8 cellular contexts compared by ENCODE assay signal in the genomic region with DNA sequence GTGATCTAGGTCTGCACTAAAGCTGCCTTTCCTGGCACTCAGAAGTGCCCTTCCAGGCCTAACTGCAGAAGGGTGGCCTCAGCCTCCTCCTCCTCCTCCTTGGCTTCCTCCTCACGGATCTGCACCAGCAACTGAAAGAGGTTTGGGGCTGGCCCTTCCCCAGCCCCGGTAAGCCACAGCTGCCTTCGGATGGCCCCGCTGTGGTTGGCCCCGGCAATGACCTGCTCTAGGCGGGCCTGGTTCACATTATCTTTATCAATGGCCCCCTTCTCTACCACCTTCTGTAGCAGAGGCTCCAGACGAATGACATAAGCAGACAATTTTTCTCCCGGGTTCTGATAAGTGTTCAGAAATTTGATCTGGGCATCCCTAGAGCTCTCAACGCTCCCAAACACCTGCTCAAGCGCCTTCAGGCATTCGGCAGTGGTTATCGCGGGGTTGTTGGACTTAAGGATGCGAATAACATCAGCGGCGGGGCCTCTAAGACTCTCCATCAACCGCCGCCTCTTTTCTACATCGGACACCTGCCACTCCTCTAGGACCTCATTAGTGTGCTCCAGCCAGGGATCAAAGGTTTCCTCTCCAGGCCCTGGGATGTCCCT. TPM values are rescaled to one million over a fixed set of nuclear protein-coding genes. Genes with fewer than 3 reads are reported as not detected.
DNase-seq lines count a peak whose midpoint lies in the region; ATAC-seq and TF ChIP-seq lines count a peak whose summit lies in the region.

No MANE protein-coding gene starts in this region.

- TF ChIP-seq POLR2A in IMR-90 (IDR thresholded peaks at IDR 0.05; ENCODE audit: low read depth, low read length) = no peak
- TF ChIP-seq POLR2A in transverse colon (IDR thresholded peaks at IDR 0.05) = no peak

- dilution Hi-C loops in IMR-90 (cut with HindIII; ENCODE audit: low sequenced_read_pairs, unreplicated experiment) = no loop called here

- BruUV-seq in IMR-90 (replicated peaks; lab: Mats Ljungman, UMichigan) = no TSS peak

- peak overlapping the region; percentile 100 for H3K23ac ChIP-seq in IMR-90 (ENCODE audit: low read depth, low read length)

- intact Hi-C loops in IMR-90 (cut with micrococcal nuclease) = no loop called here
- intact Hi-C loops in transverse colon (cut with DNase I; ENCODE audit: low total_unique reads) = no loop called here

- peaks cover 40% of the 10 kb centered on the region for H4K20me1 ChIP-seq in IMR-90 (ENCODE audit: insufficient read depth, low read length)

- CTCF ChIA-PET in IMR-90 (lab: Yijun Ruan, JAX) = interaction anchor here (0.6 kb wide), 1 partner anchor 13 kb away, joined by 3 read pairs; no protein-coding TSS in a partner anchor

- H3K4me1 ChIP-seq in IMR-90 (ENCODE audit: control insufficient read depth, insufficient read depth, low read length) (peaks cover 10% of the 10 kb centered on the region), mucosa of stomach (ENCODE audit: control insufficient read depth, insufficient read depth, low read length) (peaks cover 20% of the 10 kb centered on the region), transverse colon (peaks cover 6 to 26% (median 11%) of the 10 kb centered on the region in 4 donors)

- DNase-seq in G401 (ENCODE audit: low spot score) = peak; percentile 60
- peak; percentile 27 for DNase-seq in IMR-90
- peak; percentile 3 for DNase-seq in SKM-1 treated with dmso at 0.1 percent for 144 hours (lab: John Stamatoyannopoulos, UW; ENCODE audit: unreplicated experiment)
- DNase-seq in coronary artery (ENCODE audit: low spot score) = peak; percentile 76
- DNase-seq in transverse colon = no peak
- no peak for DNase-seq in RPMI8226

- H3K9ac ChIP-seq in IMR-90 (ENCODE audit: low read depth, low read length) = peak overlapping the region; percentile 93
- peak overlapping the region; percentile 74 for H3K9ac ChIP-seq in mucosa of stomach (ENCODE audit: low read length)

- H3K56ac ChIP-seq in IMR-90 (ENCODE audit: extremely low read depth, insufficient read depth, low read length) = peak overlapping the region; percentile 98

- ATAC-seq in IMR-90 (ENCODE audit: low read depth) = peak; percentile 3
- no peak for ATAC-seq in HG03159 (IDR thresholded peaks at IDR 0.05; ENCODE audit: unreplicated experiment)

- no peak for TF ChIP-seq CTCF in IMR-90 (conservative IDR thresholded peaks at IDR 0.05; ENCODE audit: low read depth, low read length)
- no peak for TF ChIP-seq CTCF in coronary artery (IDR thresholded peaks at IDR 0.05)
- no peak for TF ChIP-seq CTCF in transverse colon (IDR thresholded peaks at IDR 0.05)

- peak overlapping the region; percentile 99 for H3K14ac ChIP-seq in IMR-90 (replicated peaks; ENCODE audit: low read depth, low read length)

- peak overlapping the region; percentile 1; the same call in 1 of the 3 replicates for H2BK15ac ChIP-seq in IMR-90 (ENCODE audit: low read depth, low read length)

- H3K36me3 ChIP-seq in IMR-90 (ENCODE audit: control insufficient read depth, insufficient read depth, low read length) (peaks cover 12% of the 10 kb centered on the region), mucosa of stomach (ENCODE audit: control insufficient read depth, insufficient read depth, low read length) (peaks cover 7% of the 10 kb centered on the region), transverse colon (no peaks in the 10 kb centered on the region)

- peak overlapping the region; percentile 89 for H2AK5ac ChIP-seq in IMR-90 (ENCODE audit: low read depth, low read length)

- peak overlapping the region; percentile 99 for H2AK9ac ChIP-seq in IMR-90 (replicated peaks; ENCODE audit: low read depth, low read length, poor library complexity)

- H2AFZ ChIP-seq in IMR-90 (replicated peaks; ENCODE audit: low read length, poor library complexity) = peak overlapping the region; percentile 73

- H4K5ac ChIP-seq in IMR-90 (ENCODE audit: low read depth, low read length) = peak overlapping the region; percentile 21; the same call in 1 of the 2 replicates

- H2BK20ac ChIP-seq in IMR-90 (ENCODE audit: low read depth, low read length) = 0 out of 2 replicates have a peak overlapping the region, but pooled peaks have one; percentile 10

- H3K9me3 ChIP-seq in IMR-90 (ENCODE audit: control insufficient read depth, insufficient read depth, low read length) (no peaks in the 10 kb centered on the region), mucosa of stomach (ENCODE audit: control insufficient read depth, low read length) (no peaks in the 10 kb centered on the region), transverse colon (no peaks in the 10 kb centered on the region)

- peak overlapping the region; percentile 97 for H3K4ac ChIP-seq in IMR-90 (ENCODE audit: low read depth, low read length)

- H3K18ac ChIP-seq in IMR-90 (ENCODE audit: low read depth, low read length) = peak overlapping the region; percentile 50

- H4K91ac ChIP-seq in IMR-90 (ENCODE audit: insufficient read depth, low read depth, low read length) = peak overlapping the region; percentile 26

- in situ Hi-C loops in G401 (cut with HindIII; ENCODE audit: low sequenced_read_pairs) = no loop called here
- in situ Hi-C loops in IMR-90 (cut with MboI; ENCODE audit: low sequenced_read_pairs) = no loop called here
- in situ Hi-C loops in transverse colon (cut with MboI; ENCODE audit: low pct_ligation_motif_present in 1 of 4, low pct_unique_long_range_greater_than_20kb in 1 of 4, low sequenced_read_pairs in 3 of 4) = no loop called here

- H3K4me2 ChIP-seq in IMR-90 (ENCODE audit: low read depth, low read length) = peak overlapping the region; percentile 97

- H3K9me1 ChIP-seq in IMR-90 (ENCODE audit: insufficient read depth, low read length) = peaks cover 12% of the 10 kb centered on the region

- H3K27me3 ChIP-seq in IMR-90 (ENCODE audit: control insufficient read depth, insufficient read depth, low read length) (no peaks in the 10 kb centered on the region), mucosa of stomach (ENCODE audit: control insufficient read depth, insufficient read depth, low read length) (no peaks in the 10 kb centered on the region), transverse colon (no peaks in the 10 kb centered on the region)

- H3K79me1 ChIP-seq in IMR-90 (ENCODE audit: low read depth in 1 of 2, low read length in 2 of 2) = peaks cover 22 to 60% of the 10 kb centered on the region in 2 experiments

- 8% methylated on average over 7 of the region's 19 CpGs; no CpG with 5 or more reads in 1 of the 2 experiments for WGBS in IMR-90 (ENCODE audit: extremely low coverage in 2 of 2, insufficient read length in 1 of 2), 2 experiments
- WGBS in transverse colon (ENCODE audit: low coverage in 1 of 2), 2 donors = 64% methylated on average over 19 of the region's 19 CpGs; no CpG with 5 or more reads in 1 of the 2 donors

- H3K27ac ChIP-seq in IMR-90 (ENCODE audit: insufficient read depth, low read length) = peak overlapping the region; percentile 94
- H3K27ac ChIP-seq in coronary artery = peak overlapping the region; percentile 92 to 94
- peak overlapping the region; percentile 91 to 98 (median 97) for H3K27ac ChIP-seq in transverse colon

- no peak for TF ChIP-seq RAD21 in IMR-90 (IDR thresholded peaks at IDR 0.05; ENCODE audit: low read length)

- peak overlapping the region; percentile 41 to 65; a peak in 2 of 4 replicates for H4K8ac ChIP-seq in IMR-90 (ENCODE audit: low read depth in 2 of 2, low read length in 2 of 2)

- POLR2A ChIA-PET in IMR-90 (lab: Charles Lee; ENCODE audit: unreplicated experiment) = interaction anchor here (0.7 kb wide), 1 partner anchor 38 kb away, joined by 3 read pairs; no protein-coding TSS in a partner anchor

- H2BK120ac ChIP-seq in IMR-90 (ENCODE audit: low read depth, low read length) = peak overlapping the region; percentile 84

- peak overlapping the region; percentile 86 for H2BK5ac ChIP-seq in IMR-90 (ENCODE audit: low read depth, low read length, poor library complexity, severe bottlenecking)

- peak overlapping the region; percentile 72 for H3K4me3 ChIP-seq in IMR-90 (ENCODE audit: insufficient read depth, low read depth, low read length)
- H3K4me3 ChIP-seq in coronary artery = peak overlapping the region; percentile 78
- H3K4me3 ChIP-seq in mucosa of stomach (ENCODE audit: low read length) = peak overlapping the region; percentile 85
- peak overlapping the region; percentile 81 to 93 (median 87) for H3K4me3 ChIP-seq in transverse colon

- no peak for TF ChIP-seq EP300 in transverse colon (IDR thresholded peaks at IDR 0.05; ENCODE audit: low read depth)

TF ChIP-seq in IMR-90, 13 proteins besides CTCF, POLR2A, EP300 and RAD21 (continues in another document):
- TF ChIP-seq RCOR1 (IDR thresholded peaks at IDR 0.05; ENCODE audit: insufficient replicate concordance, low read length) = no peak
- no peak for TF ChIP-seq FOS (IDR thresholded peaks at IDR 0.05; ENCODE audit: low read depth, low read length)
- TF ChIP-seq, protein P1, sequence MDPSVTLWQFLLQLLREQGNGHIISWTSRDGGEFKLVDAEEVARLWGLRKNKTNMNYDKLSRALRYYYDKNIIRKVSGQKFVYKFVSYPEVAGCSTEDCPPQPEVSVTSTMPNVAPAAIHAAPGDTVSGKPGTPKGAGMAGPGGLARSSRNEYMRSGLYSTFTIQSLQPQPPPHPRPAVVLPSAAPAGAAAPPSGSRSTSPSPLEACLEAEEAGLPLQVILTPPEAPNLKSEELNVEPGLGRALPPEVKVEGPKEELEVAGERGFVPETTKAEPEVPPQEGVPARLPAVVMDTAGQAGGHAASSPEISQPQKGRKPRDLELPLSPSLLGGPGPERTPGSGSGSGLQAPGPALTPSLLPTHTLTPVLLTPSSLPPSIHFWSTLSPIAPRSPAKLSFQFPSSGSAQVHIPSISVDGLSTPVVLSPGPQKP (IDR thresholded peaks at IDR 0.05; ENCODE audit: borderline replicate concordance, low read depth, low read length) = no peak
- no peak for TF ChIP-seq RFX5 (IDR thresholded peaks at IDR 0.05; ENCODE audit: low read depth, low read length)
- no peak for TF ChIP-seq CEBPB (IDR thresholded peaks at IDR 0.05; ENCODE audit: low read depth, low read length)
- TF ChIP-seq MAFK (IDR thresholded peaks at IDR 0.05; ENCODE audit: low read depth, low read length) = no peak
- TF ChIP-seq SMC3 (IDR thresholded peaks at IDR 0.05; ENCODE audit: low read depth, low read length) = no peak
- no peak for TF ChIP-seq CHD1 (IDR thresholded peaks at IDR 0.05; ENCODE audit: low read depth, low read length)
- TF ChIP-seq, protein P2, sequence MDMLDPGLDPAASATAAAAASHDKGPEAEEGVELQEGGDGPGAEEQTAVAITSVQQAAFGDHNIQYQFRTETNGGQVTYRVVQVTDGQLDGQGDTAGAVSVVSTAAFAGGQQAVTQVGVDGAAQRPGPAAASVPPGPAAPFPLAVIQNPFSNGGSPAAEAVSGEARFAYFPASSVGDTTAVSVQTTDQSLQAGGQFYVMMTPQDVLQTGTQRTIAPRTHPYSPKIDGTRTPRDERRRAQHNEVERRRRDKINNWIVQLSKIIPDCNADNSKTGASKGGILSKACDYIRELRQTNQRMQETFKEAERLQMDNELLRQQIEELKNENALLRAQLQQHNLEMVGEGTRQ (IDR thresholded peaks at IDR 0.05; ENCODE audit: low read depth, low read length) = no peak

RNA-seq across cellular contexts. Expression of a gene that starts 1.5 kb away (rescaled TPM):
- 65.8 and 80.4 TPM in 2 replicates for total RNA-seq in G401 (2014; rRNA removed; shearing (Covaris generic))
- total RNA-seq in IMR-90 (2012; rRNA removed) = 6.5 and 7.5 TPM in 2 replicates
- 21.0 and 28.2 TPM in 2 replicates for polyA plus RNA-seq in IMR-90 (2012; rRNA removed)
- polyA plus RNA-seq in IMR-90 (2012; cell fraction: cytosol; rRNA removed) = 22.6 and 27.0 TPM in 2 replicates
- polyA plus RNA-seq in IMR-90 (2012; cell fraction: nucleus; rRNA removed; ENCODE audit: low replicate concordance) = 13.7 and 19.3 TPM in 2 replicates
- total RNA-seq in transverse colon = 10 to 100 TPM; 12.7 to 22.1 (median 12.7) TPM

Comparison
In these comparisons a context has a peak if more than half of its experiments do, and no peak if none do; other contexts are left out.
1. DNase-seq: peak in G401 (single experiment), IMR-90 (single experiment), SKM-1 treated with dmso at 0.1 percent for 144 hours (single experiment) and coronary artery (single experiment); none in transverse colon (single experiment) and RPMI8226 (single experiment).
2. Peak in every context shown above with its lines, with median percentiles within 50 percentile points of each other: H3K27ac ChIP-seq and H3K4me3 ChIP-seq.